20 cellular contexts compared by ENCODE assay signal in the genomic region with DNA sequence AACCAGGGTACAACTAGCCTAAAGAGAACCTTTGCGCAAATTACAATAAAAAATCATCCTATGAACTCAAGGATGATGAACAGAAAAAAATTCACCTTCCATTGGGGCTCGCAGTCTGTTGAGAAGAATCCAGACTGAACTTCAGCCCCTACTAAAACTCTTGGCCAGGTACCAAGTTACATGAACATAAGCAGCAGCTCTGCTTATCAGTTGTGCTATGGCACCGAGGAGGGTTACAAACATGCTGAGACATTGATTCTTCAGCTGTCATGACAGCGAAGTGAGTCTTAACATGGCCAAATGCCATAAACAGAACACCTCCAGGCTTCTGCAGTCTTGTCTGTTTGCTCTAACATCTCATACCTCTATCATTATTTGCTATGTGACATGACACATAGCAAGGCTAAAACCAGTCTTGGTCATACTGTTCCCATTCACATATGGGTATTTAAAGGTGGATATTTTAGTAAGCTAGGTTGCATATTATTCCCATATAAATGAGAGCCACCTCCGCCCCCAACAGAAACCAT.
DNase-seq lines count a peak whose midpoint lies in the region; ATAC-seq and TF ChIP-seq lines count a peak whose summit lies in the region.
"Had no signal": no experiment of that assay in that cellular context is flagged by ENCODE, and none has a peak within 500 bp of the region (broad histone marks: within the 10 kb centered on the region; RNA-seq: fewer than 3 reads in every experiment).

No MANE protein-coding gene starts in this region.

- H3K36me3 Mint-ChIP-seq in T-cell = no peaks in the 10 kb centered on the region
- H3K36me3 Mint-ChIP-seq: IgD-negative memory B cell had no signal

- H4K20me1 ChIP-seq in PC-3 (ENCODE audit: low read length) = no peaks in the 10 kb centered on the region

- ATAC-seq in PC-3 (peak; percentile 100), T-cell (replicated peaks in 1 of 4) (no peak), HG03139 (IDR thresholded peaks at IDR 0.05; ENCODE audit: unreplicated experiment) (no peak)
- ATAC-seq: Right ventricle myocardium inferior had no signal

- H3K36me3 ChIP-seq in PC-3 (ENCODE audit: low read depth, low read length) (no peaks in the 10 kb centered on the region), trophoblast cell (ENCODE audit: control insufficient read depth in 1 of 2, insufficient read depth in 2 of 2, low read length in 2 of 2) (no peaks in the 10 kb centered on the region)
- H3K36me3 ChIP-seq: HAP-1, MG63 had no signal

- peaks cover 4 to 6% (median 5%) of the 10 kb centered on the region in 3 donors for H3K9me3 Mint-ChIP-seq in T-cell

- H2BK5ac ChIP-seq in trophoblast cell (ENCODE audit: low read depth, low read length, poor library complexity) = no peak overlapping the region

- no CpG with 5 or more reads among the region's 5 CpGs for WGBS in trophoblast cell (ENCODE audit: extremely low coverage, insufficient coverage, insufficient read length)

- H3K79me1 ChIP-seq in trophoblast cell (ENCODE audit: low read length) = no peaks in the 10 kb centered on the region

- no peak overlapping the region for H4K8ac ChIP-seq in trophoblast cell (ENCODE audit: low read depth, low read length)

- no peak overlapping the region for H3K4me2 ChIP-seq in PC-3 (ENCODE audit: low read length)
- no peak overlapping the region for H3K4me2 ChIP-seq in trophoblast cell (ENCODE audit: low read length)

- H3K14ac ChIP-seq in trophoblast cell (ENCODE audit: low read length) = no peak overlapping the region

- H3K4me3 ChIP-seq in PC-3 (ENCODE audit: low read length) (no peak overlapping the region), trophoblast cell (ENCODE audit: low read depth, low read length) (no peak overlapping the region)
- H3K4me3 ChIP-seq: GM23248, HAP-1, MG63 had no signal

- no peak overlapping the region for H3K27ac Mint-ChIP-seq in T-cell
- H3K27ac Mint-ChIP-seq: IgD-negative memory B cell had no signal

- H3K27ac ChIP-seq in PC-3 (ENCODE audit: low read length) (peak overlapping the region; percentile 53), epithelial cell of prostate (no peak overlapping the region), trophoblast cell (ENCODE audit: low read depth, low read length) (no peak overlapping the region)
- H3K27ac ChIP-seq: C4-2B, GM23248, HL-60 had no signal

- H2BK12ac ChIP-seq in trophoblast cell (ENCODE audit: low read length) = no peak overlapping the region

- intact Hi-C loops in PC-3 (cut with micrococcal nuclease) = no loop called here

- H3K9me3 ChIP-seq in PC-3 (ENCODE audit: low read length) (no peaks in the 10 kb centered on the region), trophoblast cell (ENCODE audit: insufficient read depth, low read depth, low read length) (peaks cover 2% of the 10 kb centered on the region)
- H3K9me3 ChIP-seq: HAP-1, MG63 had no signal

- CTCF ChIA-PET in PC-3 (lab: Charles Lee) (no interaction called here), T-cell (lab: Charles Lee) (no interaction called here)

- H3K18ac ChIP-seq in trophoblast cell (ENCODE audit: low read length) = no peak overlapping the region

- no peak overlapping the region for H4K12ac ChIP-seq in trophoblast cell (ENCODE audit: low read depth, low read length)

- no peak overlapping the region for H3K4ac ChIP-seq in trophoblast cell (ENCODE audit: low read depth, low read length)

- no peak overlapping the region for H2AFZ ChIP-seq in PC-3 (ENCODE audit: low read length)
- no peak overlapping the region for H2AFZ ChIP-seq in trophoblast cell (ENCODE audit: insufficient read depth, low read length, poor library complexity)
- H2AFZ ChIP-seq: GM23248 had no signal

- H3K27me3 ChIP-seq in PC-3 (ENCODE audit: low read length) (no peaks in the 10 kb centered on the region), trophoblast cell (ENCODE audit: insufficient read depth, low read length) (no peaks in the 10 kb centered on the region)
- H3K27me3 ChIP-seq: MG63 had no signal

- H4K91ac ChIP-seq in trophoblast cell (ENCODE audit: low read depth, low read length) = no peak overlapping the region

- no peaks in the 10 kb centered on the region for H3K27me3 Mint-ChIP-seq in T-cell
- H3K27me3 Mint-ChIP-seq: IgD-negative memory B cell had no signal

- peak; percentile 22 for DNase-seq in HT-29 (ENCODE audit: low spot score)
- DNase-seq in PC-3 = peak; percentile 86
- DNase-seq in epithelial cell of prostate (ENCODE audit: low read depth, low spot score) = peak; percentile 66
- DNase-seq in trophoblast cell = peak; percentile 13 to 46
- DNase-seq in retina = no peak
- no peak for DNase-seq in T-cell
- DNase-seq: AML-193, DND-41, GM23248, Karpas-422, MG63, NCI-H1092, NCI-H2081 treated with DMSO at 0.1 percent for 48 hours, NCI-H524 had no signal

- H3K79me2 ChIP-seq in PC-3 (ENCODE audit: low read length) (no peaks in the 10 kb centered on the region), trophoblast cell (ENCODE audit: control insufficient read depth, insufficient read depth, low read length, poor library complexity) (no peaks in the 10 kb centered on the region)

- H3F3A ChIP-seq in PC-3 (ENCODE audit: low read length, unreplicated experiment) = no peaks in the 10 kb centered on the region

- H2AK5ac ChIP-seq in trophoblast cell (ENCODE audit: low read length) = no peak overlapping the region

- no peaks in the 10 kb centered on the region for H3K9me2 ChIP-seq in PC-3 (replicated peaks; ENCODE audit: low read length)

- no TSS peak for BruUV-seq in PC-3 (replicated peaks; lab: Mats Ljungman, UMichigan)

- no peak for TF ChIP-seq CTCF in PC-3 (conservative IDR thresholded peaks at IDR 0.05; ENCODE audit: low read depth, low read length)

- no peak overlapping the region for H2BK120ac ChIP-seq in trophoblast cell (ENCODE audit: insufficient read depth, low read length, poor library complexity)

- no peaks in the 10 kb centered on the region for H3K4me1 Mint-ChIP-seq in T-cell
- H3K4me1 Mint-ChIP-seq: IgD-negative memory B cell had no signal

- H3K4me1 ChIP-seq in PC-3 (ENCODE audit: insufficient read depth, low read length) = peaks cover 11% of the 10 kb centered on the region
- no peaks in the 10 kb centered on the region for H3K4me1 ChIP-seq in trophoblast cell (ENCODE audit: control insufficient read depth in 1 of 2, insufficient read depth in 2 of 2, low read length in 2 of 2)
- H3K4me1 ChIP-seq: HAP-1 had no signal

- H3K4me3 Mint-ChIP-seq in T-cell = no peak overlapping the region
- H3K4me3 Mint-ChIP-seq: IgD-negative memory B cell had no signal

- POLR2A ChIA-PET in PC-3 (lab: Charles Lee; ENCODE audit: unreplicated experiment) = no interaction called here
- POLR2A ChIA-PET in T-cell (lab: Charles Lee) = no interaction called here

- H3K9ac ChIP-seq in PC-3 (ENCODE audit: low read length) (no peak overlapping the region), trophoblast cell (ENCODE audit: low read length) (no peak overlapping the region)
- H3K9ac ChIP-seq: GM23248 had no signal

- no peak overlapping the region for H3K23ac ChIP-seq in trophoblast cell (ENCODE audit: low read length)

Comparison
In these comparisons a context has a peak if more than half of its experiments do, and no peak if none do; other contexts are left out.
1. DNase-seq: peak in HT-29 (single experiment), PC-3 (single experiment), epithelial cell of prostate (single experiment) and trophoblast cell (2 of 2); none in retina (single experiment) and T-cell (0 of 34).